In the genomic region with DNA sequence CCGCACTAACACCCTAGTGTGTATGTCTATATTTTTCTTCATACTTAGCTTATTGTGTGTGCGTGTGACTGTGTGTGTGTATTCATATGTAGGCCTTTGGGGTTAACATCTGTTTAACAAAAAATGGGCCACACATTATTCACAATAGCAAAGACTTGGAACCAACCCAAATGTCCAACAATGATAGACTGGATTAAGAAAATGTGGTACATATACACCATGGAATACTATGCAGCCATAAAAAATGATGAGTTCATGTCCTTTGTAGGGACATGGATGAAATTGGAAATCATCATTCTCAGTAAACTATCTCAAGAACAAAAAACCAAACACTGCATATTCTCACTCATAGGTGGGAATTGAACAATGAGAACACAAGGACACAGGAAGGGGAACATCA, we compare ENCODE assay signal across 1 cellular context. TPM values are rescaled to one million over a fixed set of nuclear protein-coding genes. Genes with fewer than 3 reads are reported as not detected.
"Had no signal": no experiment of that assay in that cellular context is flagged by ENCODE, and none has a peak within 500 bp of the region (broad histone marks: within the 10 kb centered on the region; RNA-seq: fewer than 3 reads in every experiment).

No MANE protein-coding gene starts in this region.

RNA-seq across cellular contexts. Expression of a gene that starts 50.4 kb away (rescaled TPM):
- total RNA-seq: GM23248 had no signal
